Comparison of ENCODE assay signal across 8 cellular contexts in the genomic region with DNA sequence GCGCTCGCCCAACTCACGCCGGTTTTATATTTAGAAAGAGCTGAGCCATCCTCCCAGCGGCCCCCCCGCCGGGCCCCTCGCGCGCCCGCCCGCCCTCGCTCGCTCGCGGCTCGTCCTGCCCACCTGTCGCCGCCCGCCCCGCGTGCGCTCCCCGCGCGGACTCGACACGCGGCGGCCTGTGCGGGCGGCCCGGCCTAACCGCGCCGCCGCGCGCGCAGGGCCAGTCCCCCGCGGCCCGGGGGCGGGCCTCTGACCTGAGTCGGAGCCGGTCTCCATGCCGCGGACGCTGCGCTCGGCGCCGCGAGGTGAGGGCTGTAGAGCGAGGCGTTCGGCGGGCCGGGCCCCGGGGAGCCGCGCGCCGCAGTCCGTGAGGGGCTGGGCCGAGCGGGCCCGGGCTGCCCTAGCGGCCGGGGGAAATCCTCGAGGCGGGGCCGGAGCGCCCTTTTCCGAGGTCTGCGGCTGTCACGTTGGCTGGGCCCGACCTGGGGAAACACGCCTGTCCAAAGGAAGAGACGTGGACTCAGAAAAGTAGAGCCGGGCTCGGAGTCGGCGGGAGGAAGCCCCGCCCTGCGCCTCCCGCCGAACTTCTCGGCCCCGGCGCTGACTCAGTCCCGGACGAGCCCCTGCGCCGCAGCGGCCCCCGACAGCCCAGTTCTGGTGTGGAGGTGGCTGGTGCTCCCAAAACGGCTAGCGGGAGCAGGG. TPM values are rescaled to one million over a fixed set of nuclear protein-coding genes. Genes with fewer than 3 reads are reported as not detected.
DNase-seq lines count a peak whose midpoint lies in the region; ATAC-seq and TF ChIP-seq lines count a peak whose summit lies in the region.

A gene with protein sequence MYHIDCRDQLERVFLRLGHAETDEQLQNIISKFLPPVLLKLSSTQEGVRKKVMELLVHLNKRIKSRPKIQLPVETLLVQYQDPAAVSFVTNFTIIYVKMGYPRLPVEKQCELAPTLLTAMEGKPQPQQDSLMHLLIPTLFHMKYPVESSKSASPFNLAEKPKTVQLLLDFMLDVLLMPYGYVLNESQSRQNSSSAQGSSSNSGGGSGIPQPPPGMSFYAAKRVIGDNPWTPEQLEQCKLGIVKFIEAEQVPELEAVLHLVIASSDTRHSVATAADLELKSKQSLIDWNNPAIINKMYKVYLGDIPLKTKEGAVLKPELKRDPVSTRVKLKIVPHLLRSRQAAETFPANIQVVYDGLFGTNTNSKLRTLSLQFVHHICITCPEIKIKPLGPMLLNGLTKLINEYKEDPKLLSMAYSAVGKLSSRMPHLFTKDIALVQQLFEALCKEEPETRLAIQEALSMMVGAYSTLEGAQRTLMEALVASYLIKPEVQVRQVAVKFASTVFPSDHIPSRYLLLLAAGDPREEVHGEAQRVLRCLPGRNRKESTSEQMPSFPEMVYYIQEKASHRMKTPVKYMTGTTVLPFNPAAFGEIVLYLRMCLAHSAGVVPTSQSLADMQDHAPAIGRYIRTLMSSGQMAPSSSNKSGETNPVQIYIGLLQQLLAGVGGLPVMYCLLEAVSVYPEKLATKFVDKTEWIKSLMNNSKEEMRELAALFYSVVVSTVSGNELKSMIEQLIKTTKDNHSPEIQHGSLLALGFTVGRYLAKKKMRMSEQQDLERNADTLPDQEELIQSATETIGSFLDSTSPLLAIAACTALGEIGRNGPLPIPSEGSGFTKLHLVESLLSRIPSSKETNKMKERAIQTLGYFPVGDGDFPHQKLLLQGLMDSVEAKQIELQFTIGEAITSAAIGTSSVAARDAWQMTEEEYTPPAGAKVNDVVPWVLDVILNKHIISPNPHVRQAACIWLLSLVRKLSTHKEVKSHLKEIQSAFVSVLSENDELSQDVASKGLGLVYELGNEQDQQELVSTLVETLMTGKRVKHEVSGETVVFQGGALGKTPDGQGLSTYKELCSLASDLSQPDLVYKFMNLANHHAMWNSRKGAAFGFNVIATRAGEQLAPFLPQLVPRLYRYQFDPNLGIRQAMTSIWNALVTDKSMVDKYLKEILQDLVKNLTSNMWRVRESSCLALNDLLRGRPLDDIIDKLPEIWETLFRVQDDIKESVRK (N-terminal part only) (minus strand): TSS at position 522 of the 702 bp plus-strand sequence. CDS start 11,465 bp downstream, outside the sequence.

- ATAC-seq in GM21360 (IDR thresholded peaks at IDR 0.05; ENCODE audit: unreplicated experiment) (peak; percentile 65), RWPE2 (ENCODE audit: low read depth) (peak; percentile 80)
- ATAC-seq in natural killer cell treated with Interleukin-12 subunit alpha and Interleukin-12 subunit beta and Interleukin-15 and Interleukin-18, amount 100 ng/mL, for 72 hours = peak; percentile 84 to 90

- no peaks in the 10 kb centered on the region for H3K9me3 Mint-ChIP-seq in natural killer cell treated with Interleukin-12 subunit alpha and Interleukin-12 subunit beta and Interleukin-15 and Interleukin-18, amount 100 ng/mL, for 72 hours

- peak within 1 kb of the TSS; percentile 95 for H3K27ac ChIP-seq in RWPE2 (ENCODE audit: poor library complexity, severe bottlenecking)

- H3K36me3 Mint-ChIP-seq in natural killer cell treated with Interleukin-12 subunit alpha and Interleukin-12 subunit beta and Interleukin-15 and Interleukin-18, amount 100 ng/mL, for 72 hours = no peaks in the 10 kb centered on the region

- no peaks in the 10 kb centered on the region for H3K9me3 ChIP-seq in RWPE2 (ENCODE audit: severe bottlenecking)

- H3K4me3 ChIP-seq in RWPE2 (ENCODE audit: severe bottlenecking) = peak within 1 kb of the TSS; percentile 90
- peak within 1 kb of the TSS; percentile 95 for H3K4me3 ChIP-seq in fibroblast of pulmonary artery (replicated peaks; ENCODE audit: low read depth, low read length)

- no peaks in the 10 kb centered on the region for H3K4me1 ChIP-seq in RWPE2 (ENCODE audit: insufficient read depth, poor library complexity, severe bottlenecking)

- TF ChIP-seq CTCF in RWPE2 (IDR thresholded peaks at IDR 0.05; ENCODE audit: poor library complexity, severe bottlenecking) (no peak), fibroblast of pulmonary artery (IDR thresholded peaks at IDR 0.05; ENCODE audit: low read length, missing control alignments) (no peak)

- H3K27ac Mint-ChIP-seq in natural killer cell treated with Interleukin-12 subunit alpha and Interleukin-12 subunit beta and Interleukin-15 and Interleukin-18, amount 100 ng/mL, for 72 hours = peak within 1 kb of the TSS; percentile 85 to 87

- peaks cover 3 to 8% of the 10 kb centered on the region in 2 donors for H3K27me3 Mint-ChIP-seq in natural killer cell treated with Interleukin-12 subunit alpha and Interleukin-12 subunit beta and Interleukin-15 and Interleukin-18, amount 100 ng/mL, for 72 hours

- peak within 1 kb of the TSS; percentile 84 for H3K4me3 Mint-ChIP-seq in natural killer cell treated with Interleukin-12 subunit alpha and Interleukin-12 subunit beta and Interleukin-15 and Interleukin-18, amount 100 ng/mL, for 72 hours

- DNase-seq in D341Med (ENCODE audit: low spot score) (peak; percentile 87), HT-29 (ENCODE audit: low spot score) (peak; percentile 79), RWPE2 (ENCODE audit: low spot score) (peak; percentile 75), fibroblast of pulmonary artery (ENCODE audit: low read depth) (peak; percentile 79)
- DNase-seq in activated effector memory CD4-positive, alpha-beta T cell treated with anti-CD3 and anti-CD28 coated beads, Interleukin-2, amount 50 U/mL, for 16 hours = peak; percentile 88
- peak; percentile 92 for DNase-seq in natural killer cell treated with Interleukin-12 subunit alpha and Interleukin-12 subunit beta and Interleukin-15 and Interleukin-18, amount 100 ng/mL, for 72 hours (ENCODE audit: low spot score)
- peak; percentile 65 for DNase-seq in stimulated activated naive CD4-positive, alpha-beta T cell treated with Interleukin-2 at 50 U/mL for 16 hours (lab: John Stamatoyannopoulos, UW)

- peaks cover 26 to 27% of the 10 kb centered on the region in 2 donors for H3K4me1 Mint-ChIP-seq in natural killer cell treated with Interleukin-12 subunit alpha and Interleukin-12 subunit beta and Interleukin-15 and Interleukin-18, amount 100 ng/mL, for 72 hours (ENCODE audit: low read depth in 2 of 2)

- no peaks in the 10 kb centered on the region for H3K36me3 ChIP-seq in RWPE2 (ENCODE audit: low read depth)

- H3K27me3 ChIP-seq in RWPE2 (ENCODE audit: insufficient read depth, poor library complexity, severe bottlenecking) = no peaks in the 10 kb centered on the region

RNA-seq across cellular contexts. Expression of the gene that starts here (rescaled TPM):
- total RNA-seq in HT-29 (2014; rRNA removed; shearing (Covaris generic)) = 35.9 and 41.4 TPM in 2 replicates
- total RNA-seq in natural killer cell treated with Interleukin-12 subunit alpha and Interleukin-12 subunit beta and Interleukin-15 and Interleukin-18, amount 100 ng/mL, for 72 hours = 100 to 1,000 TPM in 1 of 2 donors, 10 to 100 TPM in 1; 97.6 to 114 TPM

Comparison
In these comparisons a context has a peak if more than half of its experiments do, and no peak if none do; other contexts are left out.
1. Peak in every context shown above with its lines: DNase-seq, ATAC-seq, H3K4me3 ChIP-seq and H3K27ac ChIP-seq.